In the genomic region with DNA sequence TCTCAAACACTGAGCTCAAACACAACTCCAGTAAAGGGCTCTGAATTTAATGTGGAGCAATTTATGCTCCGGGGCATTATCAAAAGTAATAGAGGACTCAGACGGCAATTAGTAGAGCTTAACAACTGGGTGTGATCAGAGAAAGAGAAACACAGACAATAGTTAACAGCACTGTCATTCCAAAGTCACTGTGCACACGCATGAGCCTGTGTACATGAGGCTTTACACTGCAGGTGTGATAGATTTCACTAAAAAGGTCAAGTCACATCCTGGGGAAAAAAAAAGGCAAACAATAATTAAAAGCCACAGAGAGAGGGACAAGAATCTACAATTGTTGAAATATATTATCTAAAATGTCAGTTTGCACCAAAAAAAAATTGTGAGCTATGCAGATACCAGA, we compare ENCODE assay signal across 27 cellular contexts.
"Had no signal": no experiment of that assay in that cellular context is flagged by ENCODE, and none has a peak within 500 bp of the region (broad histone marks: within the 10 kb centered on the region; RNA-seq: fewer than 3 reads in every experiment).

No MANE protein-coding gene starts in this region.

- H3K9me3 ChIP-seq: lower lobe of right lung, ovary, right atrium auricular region, right lobe of liver, testis, thyroid gland, transverse colon, upper lobe of left lung, vagina had no signal

- H3K27me3 ChIP-seq: left lung, ovary, right atrium auricular region, right lobe of liver, stomach, testis, thyroid gland, transverse colon, upper lobe of left lung, vagina had no signal

- ATAC-seq: left colon; left lung; natural killer cell; right lobe of liver; stimulated activated naive B cell treated with anti-CD40 and anti-IgM and Interleukin-4, amounts not matched to agents 10 μg/mL and 1 μg/mL and 100 μg/mL, for 72 hours; stimulated activated naive CD8-positive, alpha-beta T cell treated with anti-CD3 and anti-CD28 coated beads, Interleukin-15, Interleukin-2, amounts not matched to agents 100 U/mL and 50 U/mL, for 24 hours had no signal

- H3K27ac Mint-ChIP-seq: immature natural killer cell; naive B cell; natural killer cell; progenitor cell of endocrine pancreas; stimulated activated naive B cell treated with anti-CD40 and anti-IgM and Interleukin-4, amounts not matched to agents 10 μg/mL and 1 μg/mL and 100 μg/mL, for 72 hours had no signal

- H3K4me3 Mint-ChIP-seq: immature natural killer cell; naive B cell; natural killer cell; stimulated activated naive B cell treated with anti-CD40 and anti-IgM and Interleukin-4, amounts not matched to agents 10 μg/mL and 1 μg/mL and 100 μg/mL, for 72 hours had no signal

- H3K36me3 Mint-ChIP-seq: immature natural killer cell; naive B cell; natural killer cell; stimulated activated naive B cell treated with anti-CD40 and anti-IgM and Interleukin-4, amounts not matched to agents 10 μg/mL and 1 μg/mL and 100 μg/mL, for 72 hours had no signal

- H3K36me3 ChIP-seq: left lung, lower lobe of right lung, ovary, right atrium auricular region, right lobe of liver, stomach, thyroid gland, transverse colon, upper lobe of left lung, vagina had no signal

- H3K4me3 ChIP-seq: left lung, lower lobe of right lung, ovary, right atrium auricular region, right lobe of liver, stomach, testis, thyroid gland, transverse colon, upper lobe of left lung, vagina had no signal

- H3K27ac ChIP-seq: left lung, lower lobe of right lung, ovary, right atrium auricular region, right lobe of liver, stomach, testis, thyroid gland, transverse colon, upper lobe of left lung, vagina had no signal

- H3K4me1 Mint-ChIP-seq: immature natural killer cell; naive B cell; natural killer cell; stimulated activated naive B cell treated with anti-CD40 and anti-IgM and Interleukin-4, amounts not matched to agents 10 μg/mL and 1 μg/mL and 100 μg/mL, for 72 hours had no signal

- DNase-seq: hypothalamus; immature natural killer cell; kidney; left colon; left lung; lower lobe of right lung; mammary epithelial cell; mesenchymal stem cell; naive B cell; natural killer cell; ovary; right lobe of liver; stimulated activated CD4-positive, alpha-beta T cell treated with anti-CD3 and anti-CD28 coated beads, Interleukin-12 subunit alpha, Interleukin-12 subunit beta, amount 100 ng/mL, for 4 hours; stimulated activated CD4-positive, alpha-beta T cell treated with anti-CD3 and anti-CD28 coated beads, Interleukin-15, amount 100 ng/mL, for 24 hours; stimulated activated CD4-positive, alpha-beta T cell treated with anti-CD3 and anti-CD28 coated beads, Interleukin-2, amount 100 ng/mL, for 24 hours; stimulated activated CD4-positive, alpha-beta T cell treated with anti-CD3 and anti-CD28 coated beads, Interleukin-4, amount 100 ng/mL, for 1 hour; stimulated activated naive B cell treated with anti-CD40 and anti-IgM and Interleukin-4, amounts not matched to agents 10 μg/mL and 1 μg/mL and 100 μg/mL, for 72 hours; stimulated activated naive CD8-positive, alpha-beta T cell treated with anti-CD3 and anti-CD28 coated beads, Interleukin-15, Interleukin-2, amounts not matched to agents 100 U/mL and 50 U/mL, for 24 hours; stomach; testis; thyroid gland; transverse colon; upper lobe of left lung had no signal

- H3K27me3 Mint-ChIP-seq: naive B cell; progenitor cell of endocrine pancreas; stimulated activated naive B cell treated with anti-CD40 and anti-IgM and Interleukin-4, amounts not matched to agents 10 μg/mL and 1 μg/mL and 100 μg/mL, for 72 hours had no signal

- FAIRE-seq: islet of Langerhans, kidney had no signal
